9 cellular contexts compared by ENCODE assay signal in genomic region chr12:76028649-76029277, GRCh38. TPM values are rescaled to one million over a fixed set of nuclear protein-coding genes. Genes with fewer than 3 reads are reported as not detected.
DNase-seq lines count a peak whose midpoint lies in the region; ATAC-seq lines count a peak whose summit lies in the region.
"Had no signal": no experiment of that assay in that cellular context is flagged by ENCODE, and none has a peak within 500 bp of the region (broad histone marks: within the 10 kb centered on the region; RNA-seq: fewer than 3 reads in every experiment).

No MANE protein-coding gene starts in this region.

- peaks cover 2% of the 10 kb centered on the region for H3K27me3 Mint-ChIP-seq in activated CD4-positive, alpha-beta T cell treated with anti-CD3 and anti-CD28 coated beads, Interleukin-2, amount 10 ng/mL, durations not matched to agents 24 days and 14 days
- peaks cover 16 to 23% (median 17%) of the 10 kb centered on the region in 3 donors for H3K27me3 Mint-ChIP-seq in immature natural killer cell (ENCODE audit: low read depth in 3 of 3)

- H3K4me1 ChIP-seq in adipocyte (ENCODE audit: control insufficient read depth, insufficient read depth, low read length) (peaks cover 37% of the 10 kb centered on the region), subcutaneous abdominal adipose tissue (ENCODE audit: control insufficient read depth in 5 of 5, insufficient read depth in 5 of 5, low read length in 5 of 5) (peaks cover 1 to 33% (median 24%) of the 10 kb centered on the region in 5 donors)

- intact Hi-C loops in activated CD4-positive, alpha-beta T cell treated with anti-CD3 and anti-CD28 coated beads, Interleukin-2, amount 10 ng/mL, durations not matched to agents 24 days and 14 days (cut with micrococcal nuclease), result no loop called here

- H3K27me3 ChIP-seq in adipocyte (replicated peaks; ENCODE audit: control insufficient read depth, insufficient read depth, low read length), result no peaks in the 10 kb centered on the region
- peaks cover 0 to 13% (median 2%) of the 10 kb centered on the region in 5 donors for H3K27me3 ChIP-seq in subcutaneous abdominal adipose tissue (ENCODE audit: control insufficient read depth in 5 of 5, insufficient read depth in 4 of 5, low read length in 5 of 5)

- no peak for ATAC-seq in GM18868 (IDR thresholded peaks at IDR 0.05; ENCODE audit: unreplicated experiment)
- ATAC-seq in GM21576 (IDR thresholded peaks at IDR 0.05; ENCODE audit: unreplicated experiment), result no peak

- no peak overlapping the region for H3K27ac ChIP-seq in subcutaneous abdominal adipose tissue (ENCODE audit: low read depth, low read length)
- H3K27ac ChIP-seq: SK-N-MC had no signal

- H3K27ac Mint-ChIP-seq in activated CD4-positive, alpha-beta T cell treated with anti-CD3 and anti-CD28 coated beads, Interleukin-2, amount 10 ng/mL, durations not matched to agents 24 days and 14 days, result peak overlapping the region; percentile 99
- H3K27ac Mint-ChIP-seq in immature natural killer cell, result peak overlapping the region; percentile 12 to 94 (median 58)

- peak overlapping the region; percentile 99 for H3K4me3 Mint-ChIP-seq in activated CD4-positive, alpha-beta T cell treated with anti-CD3 and anti-CD28 coated beads, Interleukin-2, amount 10 ng/mL, durations not matched to agents 24 days and 14 days
- peak overlapping the region in 2 of 5 donors; percentile 14 to 18 for H3K4me3 Mint-ChIP-seq in immature natural killer cell

- peaks cover 60% of the 10 kb centered on the region for H3K36me3 Mint-ChIP-seq in activated CD4-positive, alpha-beta T cell treated with anti-CD3 and anti-CD28 coated beads, Interleukin-2, amount 10 ng/mL, durations not matched to agents 24 days and 14 days (ENCODE audit: low read depth)
- no peaks in the 10 kb centered on the region for H3K36me3 Mint-ChIP-seq in immature natural killer cell

- H3K36me3 ChIP-seq in adipocyte (ENCODE audit: control insufficient read depth, insufficient read depth, low read length, severe bottlenecking) (no peaks in the 10 kb centered on the region), subcutaneous abdominal adipose tissue (ENCODE audit: control insufficient read depth in 5 of 5, insufficient read depth in 5 of 5, low read length in 5 of 5) (no peaks in the 10 kb centered on the region)

- H3K4me3 ChIP-seq in adipocyte (ENCODE audit: low read length) (peak overlapping the region; percentile 95), subcutaneous abdominal adipose tissue (ENCODE audit: low read depth in 1 of 5, low read length in 5 of 5) (peak overlapping the region in 4 of 5 donors; percentile 75 to 93 (median 84))
- H3K4me3 ChIP-seq: SK-N-MC had no signal

- H3K9me3 ChIP-seq in adipocyte (ENCODE audit: control insufficient read depth, low read length) (no peaks in the 10 kb centered on the region), subcutaneous abdominal adipose tissue (ENCODE audit: control insufficient read depth in 5 of 5, low read length in 5 of 5) (no peaks in the 10 kb centered on the region)

- H3K9ac ChIP-seq in adipocyte (ENCODE audit: low read length) (peak overlapping the region; percentile 96), subcutaneous abdominal adipose tissue (ENCODE audit: low read length in 5 of 5) (peak overlapping the region in 1 of 5 donors; percentile 29)

- H3K9me3 Mint-ChIP-seq in activated CD4-positive, alpha-beta T cell treated with anti-CD3 and anti-CD28 coated beads, Interleukin-2, amount 10 ng/mL, durations not matched to agents 24 days and 14 days, result no peaks in the 10 kb centered on the region
- H3K9me3 Mint-ChIP-seq in immature natural killer cell, result no peaks in the 10 kb centered on the region

- H3K4me1 Mint-ChIP-seq in activated CD4-positive, alpha-beta T cell treated with anti-CD3 and anti-CD28 coated beads, Interleukin-2, amount 10 ng/mL, durations not matched to agents 24 days and 14 days, result peaks cover 50% of the 10 kb centered on the region
- peaks cover 24 to 33% of the 10 kb centered on the region in 2 donors for H3K4me1 Mint-ChIP-seq in immature natural killer cell

- DNase-seq in activated CD4-positive, alpha-beta T cell treated with anti-CD3 and anti-CD28 coated beads, Interleukin-2, amount 10 ng/mL, durations not matched to agents 24 days and 14 days, result peak; percentile 53
- no peak for DNase-seq in activated CD4-positive, alpha-beta T cell treated with anti-CD3 and anti-CD28 coated beads for 1 hour
- peak; percentile 40 for DNase-seq in adipocyte (ENCODE audit: low read depth)
- DNase-seq in immature natural killer cell, result no peak
- DNase-seq in NCI-H2081 treated with DMSO at 0.1 percent for 48 hours (lab: John Stamatoyannopoulos, UW), result no peak

RNA-seq across cellular contexts. Expression of gene PHLDA1, which starts 2.8 kb away (rescaled TPM):
- 59.6 and 60.7 TPM in 2 replicates for total RNA-seq in activated CD4-positive, alpha-beta T cell treated with anti-CD3 and anti-CD28 coated beads, Interleukin-2, amount 10 ng/mL, durations not matched to agents 24 days and 14 days
- polyA plus RNA-seq in immature natural killer cell, result 1 to 10 TPM in 1 of 3 donors, under 1 TPM in 2; 0.59 to 1.4 (median 0.92) TPM

RNA-seq across cellular contexts. Expression of gene NAP1L1, which starts 55.7 kb away (rescaled TPM):
- 652 and 689 TPM in 2 replicates for total RNA-seq in activated CD4-positive, alpha-beta T cell treated with anti-CD3 and anti-CD28 coated beads, Interleukin-2, amount 10 ng/mL, durations not matched to agents 24 days and 14 days
- 100 to 1,000 TPM in 1 of 3 donors, 10 to 100 TPM in 2; 66.9 to 108 (median 90.2) TPM for polyA plus RNA-seq in immature natural killer cell

Comparison
In these comparisons a context has a peak if more than half of its experiments do, and no peak if none do; other contexts are left out.
1. DNase-seq: peak in activated CD4-positive, alpha-beta T cell treated with anti-CD3 and anti-CD28 coated beads, Interleukin-2, amount 10 ng/mL, durations not matched to agents 24 days and 14 days (single experiment) and adipocyte (single experiment); none in activated CD4-positive, alpha-beta T cell treated with anti-CD3 and anti-CD28 coated beads for 1 hour (single experiment), immature natural killer cell (0 of 3) and NCI-H2081 treated with DMSO at 0.1 percent for 48 hours (single experiment).